16 cellular contexts compared by ENCODE assay signal in the genomic region with DNA sequence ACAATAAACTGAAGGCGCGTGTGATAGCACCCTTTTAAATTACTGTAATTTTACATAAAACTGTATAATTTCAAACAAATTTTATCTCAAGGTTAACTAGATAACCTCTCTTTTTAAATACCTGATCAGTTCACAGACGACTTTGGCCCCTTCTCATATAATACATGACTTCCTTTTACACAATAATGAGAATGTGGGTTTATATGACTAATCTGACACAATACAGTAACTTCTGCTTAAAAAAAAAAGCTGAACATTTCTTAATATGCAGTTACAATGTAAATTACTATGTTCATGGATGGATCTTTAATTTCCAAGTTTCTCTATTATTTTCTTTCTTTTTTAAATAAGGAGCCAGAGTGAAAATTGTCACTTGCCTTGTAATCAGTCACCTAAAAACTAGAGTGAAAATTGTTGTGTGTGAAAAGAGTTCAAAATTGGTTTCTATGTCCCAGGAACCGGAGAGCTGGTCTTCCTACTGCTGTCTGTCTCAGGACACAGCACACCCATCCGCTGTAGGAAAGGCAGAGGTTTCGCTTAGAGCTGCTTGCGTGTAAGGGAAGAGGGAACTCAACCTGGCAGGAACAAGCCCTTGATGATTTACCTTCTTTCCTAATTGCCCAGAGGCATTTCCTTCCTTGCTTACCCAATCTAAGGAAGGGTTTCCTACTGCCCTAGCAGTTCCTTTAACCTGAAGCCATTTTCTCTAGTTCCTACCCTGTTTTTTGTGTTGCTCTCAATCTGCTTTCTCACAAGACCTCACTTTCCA. TPM values are rescaled to one million over a fixed set of nuclear protein-coding genes. Genes with fewer than 3 reads are reported as not detected.
A peak's percentile ranks its signal among the peaks of the same experiment; 100 is the strongest.
DNase-seq lines count a peak whose midpoint lies in the region; ATAC-seq lines count a peak whose summit lies in the region.
"Had no signal": no experiment of that assay in that cellular context is flagged by ENCODE, and none has a peak within 500 bp of the region (broad histone marks: within the 10 kb centered on the region; RNA-seq: fewer than 3 reads in every experiment).

No MANE protein-coding gene starts in this region.

- no peaks in the 10 kb centered on the region for H3K4me1 Mint-ChIP-seq in stimulated activated memory B cell treated with anti-CD40 and anti-IgM and Interleukin-4, amounts not matched to agents 10 μg/mL and 1 μg/mL and 100 μg/mL, for 72 hours

- no peaks in the 10 kb centered on the region for H3K9me3 Mint-ChIP-seq in stimulated activated memory B cell treated with anti-CD40 and anti-IgM and Interleukin-4, amounts not matched to agents 10 μg/mL and 1 μg/mL and 100 μg/mL, for 72 hours
- H3K9me3 Mint-ChIP-seq: activated naive CD4-positive, alpha-beta T cell treated with anti-CD3 and anti-CD28 coated beads, Interleukin-2, amount 50 U/mL, for 72 hours; neural crest cell; T-helper 2 cell treated with Interferon-gamma antibody and Interleukin-4, amounts not matched to agents 5 μg/mL and 100 μg/mL, for 36 hours had no signal

- ATAC-seq in stimulated activated memory B cell treated with anti-CD40 and anti-IgM and Interleukin-4, amounts not matched to agents 10 μg/mL and 1 μg/mL and 100 μg/mL, for 72 hours = no peak
- no peak for ATAC-seq in left lobe of liver
- no peak for ATAC-seq in HG02970 (IDR thresholded peaks at IDR 0.05; ENCODE audit: low FRiP score, unreplicated experiment)
- ATAC-seq: activated naive CD4-positive, alpha-beta T cell treated with anti-CD3 and anti-CD28 coated beads, Interleukin-2, amount 50 U/mL, for 72 hours; K562 had no signal

- H3K4me3 ChIP-seq in muscle layer of duodenum (ENCODE audit: low read depth in 1 of 2, low read length in 2 of 2) = no peak overlapping the region
- H3K4me3 ChIP-seq: K562, PC-9, uterus had no signal

- H3K36me3 ChIP-seq in muscle layer of duodenum (ENCODE audit: control insufficient read depth in 1 of 2, insufficient read depth in 2 of 2, low read length in 2 of 2) = no peaks in the 10 kb centered on the region
- H3K36me3 ChIP-seq: uterus had no signal

- peaks cover 0 to 4% of the 10 kb centered on the region in 2 donors for H3K4me1 ChIP-seq in muscle layer of duodenum (ENCODE audit: control insufficient read depth in 1 of 2, insufficient read depth in 2 of 2, low read length in 2 of 2)
- H3K4me1 ChIP-seq: uterus had no signal

- no peak overlapping the region for H3K27ac Mint-ChIP-seq in stimulated activated memory B cell treated with anti-CD40 and anti-IgM and Interleukin-4, amounts not matched to agents 10 μg/mL and 1 μg/mL and 100 μg/mL, for 72 hours
- H3K27ac Mint-ChIP-seq: activated naive CD4-positive, alpha-beta T cell treated with anti-CD3 and anti-CD28 coated beads, Interleukin-2, amount 50 U/mL, for 72 hours; T-helper 2 cell treated with Interferon-gamma antibody and Interleukin-4, amounts not matched to agents 5 μg/mL and 100 μg/mL, for 36 hours had no signal

- no peak overlapping the region for H3K4me3 Mint-ChIP-seq in stimulated activated memory B cell treated with anti-CD40 and anti-IgM and Interleukin-4, amounts not matched to agents 10 μg/mL and 1 μg/mL and 100 μg/mL, for 72 hours
- H3K4me3 Mint-ChIP-seq: neural crest cell; T-helper 2 cell treated with Interferon-gamma antibody and Interleukin-4, amounts not matched to agents 5 μg/mL and 100 μg/mL, for 36 hours had no signal

- H3K27me3 Mint-ChIP-seq in stimulated activated memory B cell treated with anti-CD40 and anti-IgM and Interleukin-4, amounts not matched to agents 10 μg/mL and 1 μg/mL and 100 μg/mL, for 72 hours = no peaks in the 10 kb centered on the region

- no peaks in the 10 kb centered on the region for H3K27me3 ChIP-seq in muscle layer of duodenum (ENCODE audit: low read depth, low read length)
- H3K27me3 ChIP-seq: uterus had no signal

- no peaks in the 10 kb centered on the region for H3K9me3 ChIP-seq in muscle layer of duodenum (ENCODE audit: control insufficient read depth in 1 of 2, low read length in 2 of 2)
- H3K9me3 ChIP-seq: uterus had no signal

- peak; percentile 42 for DNase-seq in Daoy (ENCODE audit: low read depth)
- DNase-seq in NOMO-1 (lab: John Stamatoyannopoulos, UW; ENCODE audit: unreplicated experiment in 2 of 2) = peak; percentile 80 to 97
- no peak for DNase-seq in left lobe of liver (ENCODE audit: low spot score)
- no peak for DNase-seq in activated CD8-positive, alpha-beta memory T cell treated with anti-CD3 and anti-CD28 coated beads, Interleukin-2, amount 50 U/mL, for 4 hours
- DNase-seq: NCI-H2107, PC-9, small intestine, uterus had no signal

- H3K36me3 Mint-ChIP-seq in stimulated activated memory B cell treated with anti-CD40 and anti-IgM and Interleukin-4, amounts not matched to agents 10 μg/mL and 1 μg/mL and 100 μg/mL, for 72 hours = no peaks in the 10 kb centered on the region
- H3K36me3 Mint-ChIP-seq: activated naive CD4-positive, alpha-beta T cell treated with anti-CD3 and anti-CD28 coated beads, Interleukin-2, amount 50 U/mL, for 72 hours had no signal

- peak overlapping the region; percentile 55 for H3K27ac ChIP-seq in cingulate gyrus (ENCODE audit: low read depth, low read length)
- H3K27ac ChIP-seq in muscle layer of duodenum (ENCODE audit: low read length) = peak overlapping the region; percentile 41
- H3K27ac ChIP-seq: PC-9 had no signal

RNA-seq across cellular contexts. Expression of a gene that starts 33.3 kb away (rescaled TPM):
- total RNA-seq in Daoy (2014; rRNA removed; shearing (Covaris generic)) = 5.7 and 7.8 TPM in 2 replicates
- total RNA-seq in left lobe of liver = 15.2 TPM

Comparison
In these comparisons a context has a peak if more than half of its experiments do, and no peak if none do; other contexts are left out.
1. DNase-seq: peak in Daoy (single experiment) and NOMO-1 (2 of 2); none in left lobe of liver (single experiment) and activated CD8-positive, alpha-beta memory T cell treated with anti-CD3 and anti-CD28 coated beads, Interleukin-2, amount 50 U/mL, for 4 hours (single experiment).